ENCODE assay signal across 8 cellular contexts in genomic region chr6:56595490-56596122, GRCh38. TPM values are rescaled to one million over a fixed set of nuclear protein-coding genes. Genes with fewer than 3 reads are reported as not detected.
DNase-seq lines count a peak whose midpoint lies in the region; ATAC-seq and TF ChIP-seq lines count a peak whose summit lies in the region.

No MANE protein-coding gene starts in this region.

- peaks cover 7% of the 10 kb centered on the region for H3K36me3 ChIP-seq in mesendoderm (ENCODE audit: control insufficient read depth, insufficient read depth, low read length)

- H2BK5ac ChIP-seq in mesendoderm (ENCODE audit: low read length) = no peak overlapping the region

- no CpG with 5 or more reads among the region's 6 CpGs for whole genome bisulfite sequencing in mesendoderm (ENCODE audit: extremely low coverage, insufficient coverage, low lambda C conversion rate)

- H3K23ac ChIP-seq in mesendoderm (ENCODE audit: low read length) = no peak overlapping the region

- peak; percentile 64 for ATAC-seq in Right ventricle myocardium inferior
- ATAC-seq in HG02852 (IDR thresholded peaks at IDR 0.05; ENCODE audit: unreplicated experiment) = peak; percentile 27

- H2BK120ac ChIP-seq in mesendoderm (ENCODE audit: low read depth, low read length) = no peak overlapping the region

- H3K79me1 ChIP-seq in mesendoderm (ENCODE audit: low read length) = no peaks in the 10 kb centered on the region

- H3K4me1 ChIP-seq in mesendoderm (ENCODE audit: control insufficient read depth, low read depth, low read length) = no peaks in the 10 kb centered on the region

- H3K4me2 ChIP-seq in mesendoderm (ENCODE audit: low read length) = no peak overlapping the region

- intact Hi-C loops in Right ventricle myocardium inferior (cut with DNase I) = no loop called here
- intact Hi-C loops in cardiac septum (cut with DNase I) = loop anchor here (2.0 kb wide), 1 partner anchor 237 kb away; no protein-coding TSS in a partner anchor

- H2BK15ac ChIP-seq in mesendoderm (replicated peaks; ENCODE audit: low read depth) = no peak overlapping the region

- no peak overlapping the region for H4K8ac ChIP-seq in mesendoderm (ENCODE audit: low read depth, low read length)

- H3K79me2 ChIP-seq in mesendoderm (ENCODE audit: control insufficient read depth, insufficient read depth, low read length) = no peaks in the 10 kb centered on the region

- H4K5ac ChIP-seq in mesendoderm (ENCODE audit: low read length) = no peak overlapping the region

- no peak overlapping the region for H3K18ac ChIP-seq in mesendoderm (ENCODE audit: low read length)

- TF ChIP-seq CTCF in VCaP (conservative IDR thresholded peaks at IDR 0.05) = peak; percentile 79

- H2AK5ac ChIP-seq in mesendoderm (ENCODE audit: low read length) = no peak overlapping the region

- no peaks in the 10 kb centered on the region for H3K27me3 ChIP-seq in mesendoderm (ENCODE audit: insufficient read depth, low read length, poor library complexity)

- no peak overlapping the region for H3K56ac ChIP-seq in mesendoderm (ENCODE audit: low read length)

- no peak overlapping the region for H3K4ac ChIP-seq in mesendoderm (ENCODE audit: low read depth, low read length)

- H3K4me3 ChIP-seq in mesendoderm (ENCODE audit: low read length) = no peak overlapping the region

- DNase-seq in Right ventricle myocardium inferior (ENCODE audit: missing footprints) (no peak), cardiac septum (ENCODE audit: low spot score) (no peak), NCI-H2029 treated with DMSO at 0.1 percent for 48 hours (lab: John Stamatoyannopoulos, UW) (peak; percentile 52), dermis microvascular lymphatic vessel endothelial cell (ENCODE audit: low read depth in 2 of 2) (peak; percentile 34 to 63), mesendoderm (peak; percentile 48), superior temporal gyrus (ENCODE audit: extremely low spot score) (peak; percentile 85)

- H3K27ac ChIP-seq in VCaP (no peak overlapping the region), mesendoderm (ENCODE audit: low read depth, low read length) (no peak overlapping the region)

- no peak overlapping the region for H3K9ac ChIP-seq in mesendoderm (ENCODE audit: low read length)

RNA-seq across cellular contexts. Expression of gene DST, which starts 47.1 kb away (rescaled TPM):
- total RNA-seq in Right ventricle myocardium inferior (243 TPM), cardiac septum (457 TPM), dermis microvascular lymphatic vessel endothelial cell (165 and 179 TPM in 2 replicates)
- polyA plus RNA-seq in mesendoderm (2013, experiment 1 of 2) = 21.8 TPM
- polyA plus RNA-seq in mesendoderm (2013, experiment 2 of 2) = 20.8 TPM

Comparison
In these comparisons a context has a peak if more than half of its experiments do, and no peak if none do; other contexts are left out.
1. DNase-seq: peak in NCI-H2029 treated with DMSO at 0.1 percent for 48 hours (single experiment), dermis microvascular lymphatic vessel endothelial cell (2 of 2), mesendoderm (single experiment) and superior temporal gyrus (single experiment); none in Right ventricle myocardium inferior (single experiment) and cardiac septum (single experiment).